ENCODE assay signal across 24 cellular contexts in genomic region chr3:194087995-194088841, GRCh38. TPM values are rescaled to one million over a fixed set of nuclear protein-coding genes. Genes with fewer than 3 reads are reported as not detected.
DNase-seq lines count a peak whose midpoint lies in the region; ATAC-seq and TF ChIP-seq lines count a peak whose summit lies in the region.
"Had no signal": no experiment of that assay in that cellular context is flagged by ENCODE, and none has a peak within 500 bp of the region (broad histone marks: within the 10 kb centered on the region; RNA-seq: fewer than 3 reads in every experiment).

No MANE protein-coding gene starts in this region.

- DNase-seq in NOMO-1 (lab: John Stamatoyannopoulos, UW; ENCODE audit: unreplicated experiment in 2 of 2), result peak; percentile 53 to 74
- no peak for DNase-seq in NOMO-1 treated with dmso at 0.1 percent for 144 hours (lab: John Stamatoyannopoulos, UW; ENCODE audit: unreplicated experiment)
- no peak for DNase-seq in esophagus squamous epithelium (lab: John Stamatoyannopoulos, UW)
- no peak for DNase-seq in smooth muscle cell (lab: John Stamatoyannopoulos, UW; ENCODE audit: unreplicated experiment)
- DNase-seq in right cardiac atrium, result no peak
- DNase-seq in endodermal cell, result no peak
- DNase-seq in cardiac septum (ENCODE audit: low spot score), result no peak
- DNase-seq: activated B cell treated with CpG ODN at 0.5 μM for 24 hours; activated CD8-positive, alpha-beta memory T cell treated with anti-CD3 and anti-CD28 coated beads for 24 hours; activated T-cell treated with anti-CD3 and anti-CD28 coated beads, Interleukin-2, amount 50 U/mL, for 72 hours; colonic mucosa; foreskin fibroblast; hypothalamus; NCI-H2029 treated with DMSO at 0.1 percent for 48 hours; stimulated activated CD4-positive, alpha-beta T cell treated with anti-CD3 and anti-CD28 coated beads, Interleukin-4, amount 100 ng/mL, for 1 hour; stomach; upper lobe of left lung had no signal

- H3K27me3 ChIP-seq in OCI-LY3 (ENCODE audit: low read depth, low read length) (peaks cover 58% of the 10 kb centered on the region), esophagus squamous epithelium (peaks cover 0 to 5% (median 0%) of the 10 kb centered on the region in 4 donors), smooth muscle cell (ENCODE audit: low read depth) (no peaks in the 10 kb centered on the region), right cardiac atrium (ENCODE audit: control insufficient read depth, insufficient read depth) (no peaks in the 10 kb centered on the region), endodermal cell (ENCODE audit: control insufficient read depth, insufficient read depth, low read length, poor library complexity, severe bottlenecking) (no peaks in the 10 kb centered on the region)
- H3K27me3 ChIP-seq: BLaER1, colonic mucosa, SJSA1, stomach, upper lobe of left lung had no signal

- TF ChIP-seq CTCF in OCI-LY3 (IDR thresholded peaks at IDR 0.05; ENCODE audit: low read depth, low read length) (no peak), esophagus squamous epithelium (IDR thresholded peaks at IDR 0.05) (no peak), smooth muscle cell (IDR thresholded peaks at IDR 0.05; ENCODE audit: borderline replicate concordance, insufficient read depth, poor library complexity, severe bottlenecking) (no peak), endodermal cell (conservative IDR thresholded peaks at IDR 0.05) (no peak)

- H3K4me1 ChIP-seq in OCI-LY3 (ENCODE audit: low read length), result peaks cover 68% of the 10 kb centered on the region
- H3K4me1 ChIP-seq in esophagus squamous epithelium, result peaks cover 20 to 58% (median 21%) of the 10 kb centered on the region in 3 donors
- H3K4me1 ChIP-seq in smooth muscle cell (ENCODE audit: low read depth), result peaks cover 57% of the 10 kb centered on the region
- H3K4me1 ChIP-seq in right cardiac atrium (ENCODE audit: control insufficient read depth, insufficient read depth, low read length), result no peaks in the 10 kb centered on the region
- peaks cover 17% of the 10 kb centered on the region for H3K4me1 ChIP-seq in endodermal cell (ENCODE audit: control insufficient read depth, insufficient read depth, low read length)
- H3K4me1 ChIP-seq: colonic mucosa had no signal

- H3K27ac Mint-ChIP-seq in endodermal cell, result no peak overlapping the region
- H3K27ac Mint-ChIP-seq: activated naive CD8-positive, alpha-beta T cell; activated T-cell treated with anti-CD3 and anti-CD28 coated beads, Interleukin-2, amount 50 U/mL, for 72 hours; IgD-negative memory B cell; progenitor cell of endocrine pancreas had no signal

- no peaks in the 10 kb centered on the region for H3K9me3 ChIP-seq in OCI-LY3 (ENCODE audit: insufficient read depth, low read length)
- H3K9me3 ChIP-seq in esophagus squamous epithelium, result no peaks in the 10 kb centered on the region
- H3K9me3 ChIP-seq in smooth muscle cell (replicated peaks; ENCODE audit: low read depth), result no peaks in the 10 kb centered on the region
- no peaks in the 10 kb centered on the region for H3K9me3 ChIP-seq in right cardiac atrium (ENCODE audit: control insufficient read depth, low read length)
- no peaks in the 10 kb centered on the region for H3K9me3 ChIP-seq in endodermal cell (ENCODE audit: control insufficient read depth, low read length)
- H3K9me3 ChIP-seq: BLaER1, colonic mucosa, SJSA1, stomach, upper lobe of left lung had no signal

- ATAC-seq in right cardiac atrium, result no peak
- ATAC-seq: activated T-cell treated with anti-CD3 and anti-CD28 coated beads, Interleukin-2, amount 50 U/mL, for 72 hours had no signal

- H3K27me3 Mint-ChIP-seq in endodermal cell (ENCODE audit: insufficient read depth), result no peaks in the 10 kb centered on the region
- H3K27me3 Mint-ChIP-seq: activated B cell treated with CpG ODN at 0.5 μM for 24 hours had no signal

- intact Hi-C loops in esophagus squamous epithelium (cut with DNase I) (no loop called here), right cardiac atrium (cut with DNase I) (no loop called here), cardiac septum (cut with DNase I) (no loop called here)

- H3K9ac ChIP-seq in OCI-LY3 (ENCODE audit: low read length) (no peak overlapping the region), smooth muscle cell (ENCODE audit: low read depth) (no peak overlapping the region), endodermal cell (ENCODE audit: extremely low read depth, low read length, poor library complexity, severe bottlenecking) (no peak overlapping the region)
- H3K9ac ChIP-seq: BLaER1 had no signal

- 0 out of 2 replicates have a peak overlapping the region, but pooled peaks have one; percentile 1 for H3K4me2 ChIP-seq in OCI-LY3 (ENCODE audit: low read length)
- H3K4me2 ChIP-seq in smooth muscle cell, result no peak overlapping the region

- H3K79me2 ChIP-seq in OCI-LY3 (ENCODE audit: low read length) (no peaks in the 10 kb centered on the region), smooth muscle cell (ENCODE audit: low read depth) (no peaks in the 10 kb centered on the region)

- H2AFZ ChIP-seq in OCI-LY3 (ENCODE audit: low read depth, low read length) (no peak overlapping the region), smooth muscle cell (ENCODE audit: low read depth) (no peak overlapping the region)

- peaks cover 22% of the 10 kb centered on the region for H3F3A ChIP-seq in smooth muscle cell (ENCODE audit: low read depth)

- H3K36me3 Mint-ChIP-seq in endodermal cell (ENCODE audit: low read depth), result no peaks in the 10 kb centered on the region
- H3K36me3 Mint-ChIP-seq: activated naive CD8-positive, alpha-beta T cell had no signal

- H3K27ac ChIP-seq in OCI-LY3 (ENCODE audit: low read length) (no peak overlapping the region), esophagus squamous epithelium (peak overlapping the region in 3 of 4 donors; percentile 71 to 88 (median 80)), smooth muscle cell (ENCODE audit: low read depth) (peak overlapping the region; percentile 73), right cardiac atrium (ENCODE audit: low read length) (no peak overlapping the region), endodermal cell (ENCODE audit: low read depth, low read length) (no peak overlapping the region)
- H3K27ac ChIP-seq: BLaER1, colonic mucosa had no signal

- H3K4me1 Mint-ChIP-seq in endodermal cell, result peaks cover 58% of the 10 kb centered on the region

- TF ChIP-seq POLR2A in esophagus squamous epithelium (IDR thresholded peaks at IDR 0.05), result no peak

- no peaks in the 10 kb centered on the region for H3K9me3 Mint-ChIP-seq in endodermal cell
- H3K9me3 Mint-ChIP-seq: activated B cell treated with CpG ODN at 0.5 μM for 24 hours; activated T-cell treated with anti-CD3 and anti-CD28 coated beads, Interleukin-2, amount 50 U/mL, for 72 hours; IgD-negative memory B cell had no signal

- WGBS in esophagus squamous epithelium, 2 donors, result 90 to 97% methylated on average over 9 to 10 of the region's 10 CpGs
- WGBS in smooth muscle cell (ENCODE audit: low lambda C conversion rate), result 88% methylated on average over 10 of the region's 10 CpGs
- WGBS in right cardiac atrium, result 91% methylated on average over 10 of the region's 10 CpGs
- WGBS in endodermal cell (ENCODE audit: insufficient coverage in 1 of 2, insufficient read length in 1 of 2), 2 experiments, result 95 to 96% methylated on average over 10 of the region's 10 CpGs

- H3K36me3 ChIP-seq in OCI-LY3 (replicated peaks; ENCODE audit: low read depth, low read length), result no peaks in the 10 kb centered on the region
- H3K36me3 ChIP-seq in esophagus squamous epithelium, result no peaks in the 10 kb centered on the region
- no peaks in the 10 kb centered on the region for H3K36me3 ChIP-seq in smooth muscle cell (ENCODE audit: low read depth)
- no peaks in the 10 kb centered on the region for H3K36me3 ChIP-seq in endodermal cell (ENCODE audit: control insufficient read depth, insufficient read depth, low read length)
- H3K36me3 ChIP-seq: BLaER1, colonic mucosa, SJSA1, stomach, upper lobe of left lung had no signal

- H4K20me1 ChIP-seq in OCI-LY3 (ENCODE audit: insufficient read depth, low read length), result no peaks in the 10 kb centered on the region
- H4K20me1 ChIP-seq in smooth muscle cell (ENCODE audit: low read depth), result no peaks in the 10 kb centered on the region
- H4K20me1 ChIP-seq: BLaER1 had no signal

- no peak overlapping the region for H3K4me3 Mint-ChIP-seq in endodermal cell
- H3K4me3 Mint-ChIP-seq: activated naive CD8-positive, alpha-beta T cell; activated T-cell treated with anti-CD3 and anti-CD28 coated beads, Interleukin-2, amount 50 U/mL, for 72 hours had no signal

- H3K4me3 ChIP-seq in OCI-LY3 (ENCODE audit: low read length) (no peak overlapping the region), esophagus squamous epithelium (no peak overlapping the region), smooth muscle cell (no peak overlapping the region), right cardiac atrium (ENCODE audit: low read length) (no peak overlapping the region), endodermal cell (ENCODE audit: low read length) (no peak overlapping the region)
- H3K4me3 ChIP-seq: BLaER1, colonic mucosa, SJSA1, skin epidermis, stomach, upper lobe of left lung had no signal

RNA-seq across cellular contexts. Expression of gene HES1, which starts 47.7 kb away (rescaled TPM):
- 10 to 100 TPM; 38.6 to 92.1 (median 75.4) TPM for total RNA-seq in esophagus squamous epithelium
- 69.5 and 96.8 TPM in 2 replicates for total RNA-seq in smooth muscle cell
- 52.0 and 59.9 TPM in 2 replicates for polyA plus RNA-seq in smooth muscle cell
- 10 to 100 TPM; 22.8 to 59.5 (median 27.8) TPM for total RNA-seq in right cardiac atrium
- polyA plus RNA-seq in right cardiac atrium, result 31.1 TPM
- 10 to 100 TPM in 1 of 2 donors, 1 to 10 TPM in 1; 2.1 to 17.5 TPM for total RNA-seq in endodermal cell
- 63.6 TPM for polyA plus RNA-seq in endodermal cell (2013, experiment 1 of 2)
- 67.6 TPM for polyA plus RNA-seq in endodermal cell (2013, experiment 2 of 2)
- 24.4 TPM for total RNA-seq in cardiac septum

Comparison
In these comparisons a context has a peak if more than half of its experiments do, and no peak if none do; other contexts are left out.
1. DNase-seq: peak in NOMO-1 (2 of 2); none in NOMO-1 treated with dmso at 0.1 percent for 144 hours (single experiment), esophagus squamous epithelium (single experiment), smooth muscle cell (single experiment), right cardiac atrium (0 of 3), endodermal cell (single experiment) and cardiac septum (single experiment).
2. H3K27ac ChIP-seq: peak in esophagus squamous epithelium (3 of 4) and smooth muscle cell (single experiment); none in OCI-LY3 (single experiment), right cardiac atrium (single experiment) and endodermal cell (single experiment).